1 cellular context compared by ENCODE assay signal in genomic region chr21:41713495-41714281, GRCh38.
TF ChIP-seq lines count a peak whose summit lies in the region.

No MANE protein-coding gene starts in this region.

TF ChIP-seq in H1, 55 proteins besides CTCF, POLR2A, EP300 and RAD21:
- no peak for TF ChIP-seq POU5F1 (IDR thresholded peaks at IDR 0.05; ENCODE audit: low read depth, low read length)
- no peak for TF ChIP-seq HDAC2 (IDR thresholded peaks at IDR 0.05; ENCODE audit: borderline replicate concordance in 1 of 2, low read depth in 2 of 2, low read length in 2 of 2)
- TF ChIP-seq ASH2L (IDR thresholded peaks at IDR 0.05; ENCODE audit: low read length): no peak
- no peak for TF ChIP-seq NANOG (IDR thresholded peaks at IDR 0.05; ENCODE audit: insufficient read depth, low read depth, low read length, poor library complexity, severe bottlenecking)
- TF ChIP-seq ATF2 (IDR thresholded peaks at IDR 0.05; ENCODE audit: low read length): no peak
- TF ChIP-seq ATF3 (IDR thresholded peaks at IDR 0.05; ENCODE audit: insufficient read depth, low read depth, low read length): no peak
